Comparison of ENCODE assay signal across 8 cellular contexts in the genomic region with DNA sequence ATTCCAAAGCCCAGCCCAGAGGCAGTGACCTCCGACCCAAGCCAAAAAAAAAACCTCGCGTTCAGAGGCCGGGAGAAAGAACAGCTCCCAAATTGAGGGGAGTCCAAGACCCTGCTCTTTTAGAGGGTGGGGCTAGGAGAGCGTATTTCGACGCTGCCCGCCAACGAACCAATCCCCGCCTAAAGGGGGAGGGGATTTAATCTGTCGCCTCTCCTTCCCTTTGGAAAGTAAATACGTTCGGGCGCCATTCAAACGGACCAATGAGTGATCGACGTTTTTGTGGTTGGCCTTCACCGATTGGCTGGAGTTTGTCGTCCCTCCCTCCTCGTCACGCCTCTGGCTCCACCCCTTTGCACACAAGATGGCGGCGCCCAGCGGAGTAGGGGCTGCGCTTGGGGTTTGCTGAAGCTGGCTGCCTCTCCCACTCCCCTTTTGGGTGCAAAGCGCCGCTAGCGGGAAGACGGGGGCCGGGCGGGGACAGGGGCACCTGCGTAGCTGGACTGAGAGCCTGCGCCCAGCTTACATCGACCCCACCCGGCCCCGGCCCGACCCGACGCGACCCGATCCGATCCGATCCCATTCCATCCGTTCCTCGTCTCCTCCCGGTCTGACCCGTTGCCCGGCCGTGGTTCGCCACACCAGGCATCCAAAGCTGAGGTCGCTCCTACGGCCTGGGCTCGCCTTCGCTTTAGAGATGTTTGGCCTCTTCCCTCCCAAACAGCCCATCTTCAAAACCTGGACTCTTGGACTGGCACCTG. TPM values are rescaled to one million over a fixed set of nuclear protein-coding genes. Genes with fewer than 3 reads are reported as not detected.
DNase-seq lines count a peak whose midpoint lies in the region; ATAC-seq and TF ChIP-seq lines count a peak whose summit lies in the region.

TSS of gene RNF26 (plus strand) at position 355 of the 758 bp plus-strand sequence. CDS start 596 bp downstream, outside the sequence.

- peak; percentile 94 for DNase-seq in CD14-positive monocyte (ENCODE audit: low spot score)
- peak; percentile 98 for DNase-seq in NCI-H82 (lab: John Stamatoyannopoulos, UW)
- peak; percentile 97 for DNase-seq in activated CD4-positive, alpha-beta memory T cell treated with anti-CD3 and anti-CD28 coated beads for 36 hours
- peak; percentile 87 to 99 (median 96) for DNase-seq in dorsolateral prefrontal cortex
- DNase-seq in stimulated activated CD4-positive, alpha-beta T cell treated with anti-CD3 and anti-CD28 coated beads, Interleukin-4, amount 100 ng/mL, for 24 hours, result peak; percentile 96

- H3K27ac ChIP-seq in dorsolateral prefrontal cortex (peak within 1 kb of the TSS in 56 of 59 donors; percentile 11 to 90 (median 77)), liver (ENCODE audit: low read depth in 1 of 2, low read length in 2 of 2) (peak within 1 kb of the TSS; percentile 73 to 75)

- peak within 1 kb of the TSS; percentile 94 to 100 for H3K4me3 Mint-ChIP-seq in CD14-positive monocyte
- H3K4me3 Mint-ChIP-seq in activated CD4-positive, alpha-beta memory T cell treated with anti-CD3 and anti-CD28 coated beads for 36 hours, result peak within 1 kb of the TSS; percentile 93

- peaks cover 0 to 6% (median 0%) of the 10 kb centered on the region in 7 donors for H3K9me3 Mint-ChIP-seq in CD14-positive monocyte
- H3K9me3 Mint-ChIP-seq in activated CD4-positive, alpha-beta memory T cell treated with anti-CD3 and anti-CD28 coated beads for 36 hours, result no peaks in the 10 kb centered on the region

- peaks cover 29% of the 10 kb centered on the region for H3K4me1 Mint-ChIP-seq in CD14-positive monocyte
- H3K4me1 Mint-ChIP-seq in activated CD4-positive, alpha-beta memory T cell treated with anti-CD3 and anti-CD28 coated beads for 36 hours (ENCODE audit: low read depth), result peaks cover 27% of the 10 kb centered on the region

- peak within 1 kb of the TSS; percentile 17 to 73 for H3K9ac ChIP-seq in liver (ENCODE audit: low read depth in 1 of 2, low read length in 2 of 2)

- H3K27ac Mint-ChIP-seq in CD14-positive monocyte, result peak within 1 kb of the TSS; percentile 97 to 100 (median 98)
- peak within 1 kb of the TSS; percentile 85 for H3K27ac Mint-ChIP-seq in activated CD4-positive, alpha-beta memory T cell treated with anti-CD3 and anti-CD28 coated beads for 36 hours

- TF ChIP-seq CTCF in CD14-positive monocyte (IDR thresholded peaks at IDR 0.05), result no peak
- peak in 25 of 56 donors; percentile 6 to 52 (median 28) for TF ChIP-seq CTCF in dorsolateral prefrontal cortex (IDR thresholded peaks at IDR 0.05 in 54 of 56, conservative IDR thresholded peaks at IDR 0.05 in 2 of 56; ENCODE audit: low read depth in 1 of 56, partially characterized antibody in 56 of 56)
- TF ChIP-seq CTCF in liver (IDR thresholded peaks at IDR 0.05; ENCODE audit: low read depth, low read length, missing input control), result no peak

- TF ChIP-seq RAD21 in liver (IDR thresholded peaks at IDR 0.05), result no peak

- CTCF ChIA-PET in activated CD4-positive, alpha-beta memory T cell treated with anti-CD3 and anti-CD28 coated beads for 36 hours (lab: Charles Lee), result interaction anchor here (0.9 to 6.2 kb wide), 2 partner anchors 12 to 22 kb away, joined by 5 to 49 read pairs; no protein-coding TSS in a partner anchor

- POLR2A ChIA-PET in activated CD4-positive, alpha-beta memory T cell treated with anti-CD3 and anti-CD28 coated beads for 36 hours (lab: Charles Lee), result interaction anchor here (0.6 to 1.0 kb wide), 2 partner anchors 13 to 90 kb away, joined by 3 to 5 read pairs; no protein-coding TSS in a partner anchor

- H3K4me1 ChIP-seq in liver (ENCODE audit: control insufficient read depth in 4 of 4, insufficient read depth in 4 of 4, low read length in 3 of 4), result peaks cover 6 to 31% (median 20%) of the 10 kb centered on the region in 4 donors

- H3K9me3 ChIP-seq in liver (ENCODE audit: control insufficient read depth in 4 of 4, low read length in 3 of 4), result no peaks in the 10 kb centered on the region

- under 1% methylated on average over 54 of the region's 54 CpGs for WGBS in liver

- peaks cover 16 to 21% of the 10 kb centered on the region in 2 donors for H3K36me3 Mint-ChIP-seq in CD14-positive monocyte
- H3K36me3 Mint-ChIP-seq in activated CD4-positive, alpha-beta memory T cell treated with anti-CD3 and anti-CD28 coated beads for 36 hours, result peaks cover 8% of the 10 kb centered on the region

- peaks cover 17 to 20% (median 17%) of the 10 kb centered on the region in 3 donors for H3K27me3 Mint-ChIP-seq in CD14-positive monocyte (ENCODE audit: low read depth in 3 of 3)
- H3K27me3 Mint-ChIP-seq in activated CD4-positive, alpha-beta memory T cell treated with anti-CD3 and anti-CD28 coated beads for 36 hours, result peaks cover 10% of the 10 kb centered on the region

- intact Hi-C loops in CD14-positive monocyte (cut with micrococcal nuclease) (no loop called here), dorsolateral prefrontal cortex (cut with DNase I) (no loop called here)
- intact Hi-C loops in activated CD4-positive, alpha-beta memory T cell treated with anti-CD3 and anti-CD28 coated beads for 36 hours (cut with micrococcal nuclease), result loop anchor here (2.0 to 5.0 kb wide), 3 partner anchors 14 to 212 kb away; partner anchors contain the start of gene HINFP

- ATAC-seq in GM19397 (IDR thresholded peaks at IDR 0.05; ENCODE audit: unreplicated experiment), result peak; percentile 90
- ATAC-seq in HG03571 (IDR thresholded peaks at IDR 0.05; ENCODE audit: unreplicated experiment), result peak; percentile 89

- H3K4me3 ChIP-seq in dorsolateral prefrontal cortex (peak within 1 kb of the TSS; percentile 54 to 100 (median 94)), liver (ENCODE audit: low read depth in 1 of 3, low read length in 3 of 3) (peak within 1 kb of the TSS; percentile 69 to 84 (median 75))

- H3K36me3 ChIP-seq in liver (ENCODE audit: control insufficient read depth in 4 of 4, insufficient read depth in 3 of 4, low read depth in 1 of 4, low read length in 3 of 4), result no peaks in the 10 kb centered on the region

- H3K27me3 ChIP-seq in dorsolateral prefrontal cortex, result no peaks in the 10 kb centered on the region
- peaks cover 0 to 2% (median 0%) of the 10 kb centered on the region in 4 donors for H3K27me3 ChIP-seq in liver (ENCODE audit: control insufficient read depth in 4 of 4, insufficient read depth in 4 of 4, low read length in 3 of 4)

TF ChIP-seq in liver, 16 proteins besides CTCF, POLR2A, EP300 and RAD21 (continues in another document):
- TF ChIP-seq, protein P1, sequence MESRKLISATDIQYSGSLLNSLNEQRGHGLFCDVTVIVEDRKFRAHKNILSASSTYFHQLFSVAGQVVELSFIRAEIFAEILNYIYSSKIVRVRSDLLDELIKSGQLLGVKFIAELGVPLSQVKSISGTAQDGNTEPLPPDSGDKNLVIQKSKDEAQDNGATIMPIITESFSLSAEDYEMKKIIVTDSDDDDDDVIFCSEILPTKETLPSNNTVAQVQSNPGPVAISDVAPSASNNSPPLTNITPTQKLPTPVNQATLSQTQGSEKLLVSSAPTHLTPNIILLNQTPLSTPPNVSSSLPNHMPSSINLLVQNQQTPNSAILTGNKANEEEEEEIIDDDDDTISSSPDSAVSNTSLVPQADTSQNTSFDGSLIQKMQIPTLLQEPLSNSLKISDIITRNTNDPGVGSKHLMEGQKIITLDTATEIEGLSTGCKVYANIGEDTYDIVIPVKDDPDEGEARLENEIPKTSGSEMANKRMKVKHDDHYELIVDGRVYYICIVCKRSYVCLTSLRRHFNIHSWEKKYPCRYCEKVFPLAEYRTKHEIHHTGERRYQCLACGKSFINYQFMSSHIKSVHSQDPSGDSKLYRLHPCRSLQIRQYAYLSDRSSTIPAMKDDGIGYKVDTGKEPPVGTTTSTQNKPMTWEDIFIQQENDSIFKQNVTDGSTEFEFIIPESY (IDR thresholded peaks at IDR 0.05), result no peak
- no peak for TF ChIP-seq ATF3 (IDR thresholded peaks at IDR 0.05)
- no peak for TF ChIP-seq MAX (IDR thresholded peaks at IDR 0.05)
- no peak for TF ChIP-seq JUND (IDR thresholded peaks at IDR 0.05)
- TF ChIP-seq HNF4A (conservative IDR thresholded peaks at IDR 0.05), result peak in 1 of 2 donors; percentile 30
- TF ChIP-seq RXRA (IDR thresholded peaks at IDR 0.05), result peak in 1 of 2 donors; percentile 30
- peak; percentile 99 for TF ChIP-seq YY1 (IDR thresholded peaks at IDR 0.05)
- no peak for TF ChIP-seq HNF4G (IDR thresholded peaks at IDR 0.05)
- TF ChIP-seq EGR1 (IDR thresholded peaks at IDR 0.05; ENCODE audit: low read depth in 2 of 2), result no peak
- TF ChIP-seq GABPA (IDR thresholded peaks at IDR 0.05 in 1 of 2, conservative IDR thresholded peaks at IDR 0.05 in 1 of 2), result no peak

RNA-seq across cellular contexts. Expression of gene RNF26, which starts in this region (rescaled TPM):
- polyA plus RNA-seq in CD14-positive monocyte (10 to 100 TPM; 20.5 to 27.6 TPM), liver (10 to 100 TPM; 13.0 to 19.1 TPM)
- total RNA-seq in activated CD4-positive, alpha-beta memory T cell treated with anti-CD3 and anti-CD28 coated beads for 36 hours, result 10 to 100 TPM; 33.7 to 35.2 TPM
- total RNA-seq in dorsolateral prefrontal cortex (10 to 100 TPM; 15.9 to 31.2 (median 24.4) TPM), liver (1 to 10 TPM; 6.3 to 9.2 TPM)

Comparison
In these comparisons a context has a peak if more than half of its experiments do, and no peak if none do; other contexts are left out.
1. Peak in every context shown above with its lines: DNase-seq, ATAC-seq, H3K4me3 ChIP-seq and H3K27ac ChIP-seq.